27 cellular contexts compared by ENCODE assay signal in the genomic region with DNA sequence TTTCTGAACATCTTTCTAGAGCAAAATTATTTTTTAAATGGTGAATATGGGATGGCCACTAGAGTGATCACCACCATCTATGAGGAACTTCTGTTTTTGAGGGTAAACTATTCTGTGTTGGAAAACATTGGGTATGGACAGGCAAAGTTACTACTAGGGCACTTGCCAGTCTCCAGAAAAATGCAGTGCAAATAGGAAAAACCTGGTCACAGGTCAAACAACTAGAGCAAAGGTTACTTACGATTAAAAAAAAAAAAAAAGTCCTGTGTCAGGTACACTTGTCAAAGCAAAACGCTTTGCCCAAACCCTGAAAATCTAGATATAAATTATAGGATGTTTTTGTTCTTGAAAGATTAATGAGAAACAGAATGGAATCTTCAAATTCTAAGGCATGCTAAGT.
"Had no signal": no experiment of that assay in that cellular context is flagged by ENCODE, and none has a peak within 500 bp of the region (broad histone marks: within the 10 kb centered on the region; RNA-seq: fewer than 3 reads in every experiment).

No MANE protein-coding gene starts in this region.

- H3K9ac ChIP-seq: neural progenitor cell, parathyroid adenoma had no signal

- FAIRE-seq: small intestine, urothelium cell line had no signal

- ATAC-seq: natural killer cell; psoas muscle; right cardiac atrium; stimulated activated effector memory CD8-positive, alpha-beta T cell treated with anti-CD3 and anti-CD28 coated beads, Interleukin-12 subunit alpha, Interleukin-12 subunit beta, amount 100 ng/mL, for 72 hours; stimulated activated naive B cell treated with anti-CD40 and anti-IgM and Interleukin-4, amounts not matched to agents 10 μg/mL and 1 μg/mL and 100 μg/mL, for 72 hours had no signal

- H3K9me3 ChIP-seq: ovary, psoas muscle, right lobe of liver, sigmoid colon, suprapubic skin, thoracic aorta, thyroid gland, tibial nerve, upper lobe of left lung, vagina had no signal

- H3K4me1 ChIP-seq: parathyroid adenoma, psoas muscle, right lobe of liver, stomach, suprapubic skin, thyroid gland, tibial nerve, upper lobe of left lung, vagina had no signal

- H2AFZ ChIP-seq: neural progenitor cell, parathyroid adenoma had no signal

- H3K27me3 ChIP-seq: neural progenitor cell, ovary, right lobe of liver, sigmoid colon, stomach, suprapubic skin, thyroid gland, tibial nerve, upper lobe of left lung, vagina had no signal

- H3K4me3 ChIP-seq: neural progenitor cell, ovary, psoas muscle, right lobe of liver, sigmoid colon, stomach, suprapubic skin, thoracic aorta, thyroid gland, tibial nerve, upper lobe of left lung, vagina had no signal

- H3K36me3 ChIP-seq: neural progenitor cell, ovary, right lobe of liver, sigmoid colon, stomach, suprapubic skin, thoracic aorta, thyroid gland, tibial nerve, upper lobe of left lung, vagina had no signal

- DNase-seq: natural killer cell; occipital lobe; ovary; posterior cingulate gyrus; psoas muscle; right cardiac atrium; right lobe of liver; sigmoid colon; small intestine; stimulated activated CD4-positive, alpha-beta T cell treated with anti-CD3 and anti-CD28 coated beads, Interleukin-15, amount 100 ng/mL, for 24 hours; stimulated activated CD4-positive, alpha-beta T cell treated with anti-CD3 and anti-CD28 coated beads, Interleukin-2, amount 100 ng/mL, for 24 hours; stimulated activated CD4-positive, alpha-beta T cell treated with anti-CD3 and anti-CD28 coated beads, Interleukin-2, amount 100 ng/mL, for 48 hours; stimulated activated CD4-positive, alpha-beta T cell treated with anti-CD3 and anti-CD28 coated beads, Interleukin-4, amount 100 ng/mL, for 24 hours; stimulated activated naive B cell treated with anti-CD40 and anti-IgM and Interleukin-4, amounts not matched to agents 10 μg/mL and 1 μg/mL and 100 μg/mL, for 72 hours; stimulated activated naive CD4-positive, alpha-beta T cell treated with Interleukin-2 at 50 U/mL for 16 hours; stomach; thyroid gland; trophoblast cell; upper lobe of left lung had no signal

- H3K27ac ChIP-seq: neural progenitor cell, ovary, parathyroid adenoma, psoas muscle, right lobe of liver, sigmoid colon, stomach, suprapubic skin, thoracic aorta, thyroid gland, tibial nerve, upper lobe of left lung, vagina had no signal

- H3K4me2 ChIP-seq: neural progenitor cell had no signal

- H3K79me2 ChIP-seq: parathyroid adenoma had no signal
